20 cellular contexts compared by ENCODE assay signal in the genomic region with DNA sequence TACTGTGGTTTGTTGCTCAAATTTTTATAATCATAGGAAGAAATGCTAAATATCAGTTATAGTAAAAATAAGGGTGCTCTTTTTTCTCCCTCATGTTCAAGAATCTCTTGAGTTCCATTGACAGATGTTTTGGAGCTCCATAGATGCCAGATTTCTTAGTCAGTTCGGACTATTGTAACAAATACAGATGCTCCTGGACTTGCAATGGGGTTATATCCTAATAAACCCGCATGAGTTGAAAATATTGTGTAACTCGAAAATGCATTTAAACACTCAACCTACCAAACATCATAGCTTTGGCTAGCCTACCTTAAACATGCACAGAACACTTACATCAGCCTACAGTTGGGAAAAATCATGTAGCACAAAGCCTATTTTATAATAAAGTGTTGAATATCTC.
"Had no signal": no experiment of that assay in that cellular context is flagged by ENCODE, and none has a peak within 500 bp of the region (broad histone marks: within the 10 kb centered on the region; RNA-seq: fewer than 3 reads in every experiment).

No MANE protein-coding gene starts in this region.

- H3K4me3 ChIP-seq: heart right ventricle, hepatocyte, left ventricle myocardium inferior, lung, neural progenitor cell, right atrium auricular region, spleen, thyroid gland, uterus had no signal

- H3K9ac ChIP-seq: neural progenitor cell had no signal

- H3K4me2 ChIP-seq: hepatocyte, neural progenitor cell had no signal

- H3K79me2 ChIP-seq: hepatocyte had no signal

- DNase-seq: heart right ventricle; islet precursor cell; left ventricle myocardium inferior; naive B cell; natural killer cell; nephron progenitor cell; occipital lobe; small intestine; spleen; stimulated activated CD4-positive, alpha-beta T cell treated with anti-CD3 and anti-CD28 coated beads, Interleukin-4, amount 100 ng/mL, for 24 hours; stimulated activated naive CD4-positive, alpha-beta T cell; stimulated activated naive CD8-positive, alpha-beta T cell treated with anti-CD3 and anti-CD28 coated beads, Interleukin-15, amount 100 ng/mL, for 72 hours; substantia nigra; thyroid gland; uterus had no signal

- H3K27ac ChIP-seq: heart right ventricle, hepatocyte, left ventricle myocardium inferior, neural progenitor cell, neutrophil, right atrium auricular region, spleen, thyroid gland, uterus had no signal

- H3K36me3 ChIP-seq: heart right ventricle, left ventricle myocardium inferior, neural progenitor cell, neutrophil, right atrium auricular region, spleen, thyroid gland, uterus had no signal

- H3K27me3 ChIP-seq: heart right ventricle, hepatocyte, neural progenitor cell, neutrophil, right atrium auricular region, spleen, thyroid gland, uterus had no signal

- H2AFZ ChIP-seq: hepatocyte, neural progenitor cell had no signal

- H3K4me1 ChIP-seq: right atrium auricular region, thyroid gland, uterus had no signal

- H3K9me3 ChIP-seq: heart right ventricle, left ventricle myocardium inferior, neutrophil, right atrium auricular region, thyroid gland, uterus had no signal
